23 cellular contexts compared by ENCODE assay signal in genomic region chr17:17344507-17345293, GRCh38. TPM values are rescaled to one million over a fixed set of nuclear protein-coding genes. Genes with fewer than 3 reads are reported as not detected.
A peak's percentile ranks its signal among the peaks of the same experiment; 100 is the strongest.
DNase-seq lines count a peak whose midpoint lies in the region; TF ChIP-seq lines count a peak whose summit lies in the region.
"Had no signal": no experiment of that assay in that cellular context is flagged by ENCODE, and none has a peak within 500 bp of the region (broad histone marks: within the 10 kb centered on the region; RNA-seq: fewer than 3 reads in every experiment).

No MANE protein-coding gene starts in this region.

- H3K4me3 ChIP-seq in BLaER1 treated with 17β-estradiol and CSF1 and Interleukin-3, amounts not matched to agents 10 nM and 100 nM: no peak overlapping the region
- H3K4me3 ChIP-seq in hepatocyte: no peak overlapping the region
- H3K4me3 ChIP-seq: esophagus muscularis mucosa, skin epidermis, thyroid gland had no signal

- no peak overlapping the region for H3K27ac ChIP-seq in BLaER1 treated with 17β-estradiol and CSF1 and Interleukin-3, amounts not matched to agents 10 nM and 100 nM
- no peak overlapping the region for H3K27ac ChIP-seq in hepatocyte
- H3K27ac ChIP-seq: esophagus muscularis mucosa, KMS-11, parathyroid adenoma, RWPE1, skin epidermis, thyroid gland had no signal

- H2AFZ ChIP-seq in hepatocyte: no peak overlapping the region
- H2AFZ ChIP-seq: parathyroid adenoma had no signal

- H3K9me3 ChIP-seq in BLaER1 treated with 17β-estradiol and CSF1 and Interleukin-3, amounts not matched to agents 10 nM and 100 nM (replicated peaks in 1 of 11): no peaks in the 10 kb centered on the region
- no peaks in the 10 kb centered on the region for H3K9me3 ChIP-seq in hepatocyte (ENCODE audit: low read depth)
- H3K9me3 ChIP-seq: esophagus muscularis mucosa, thyroid gland had no signal

- no peak for TF ChIP-seq CTCF in hepatocyte (IDR thresholded peaks at IDR 0.05; ENCODE audit: poor library complexity)

- no peaks in the 10 kb centered on the region for H3K27me3 ChIP-seq in BLaER1 treated with 17β-estradiol and CSF1 and Interleukin-3, amounts not matched to agents 10 nM and 100 nM
- H3K27me3 ChIP-seq in hepatocyte: no peaks in the 10 kb centered on the region
- H3K27me3 ChIP-seq: esophagus muscularis mucosa, thyroid gland had no signal

- 94% methylated on average over 14 of the region's 14 CpGs for WGBS in hepatocyte (ENCODE audit: low lambda C conversion rate, missing lambda C conversion rate)

- intact Hi-C loops in posterior vena cava (cut with DNase I): no loop called here

- DNase-seq in LHCN-M2 (ENCODE audit: low read depth) (peak; percentile 13), hepatocyte (ENCODE audit: low spot score) (peak; percentile 3), posterior vena cava (ENCODE audit: low spot score) (peak; percentile 78), DMS153 (lab: John Stamatoyannopoulos, UW) (no peak), KG1 (lab: John Stamatoyannopoulos, UW) (no peak), AG08396 (ENCODE audit: low spot score) (no peak), hippocampal formation (lab: John Stamatoyannopoulos, UW) (no peak)
- DNase-seq: activated T-cell treated with anti-CD3 and anti-CD28 coated beads, Interleukin-2, amount 50 U/mL, for 48 hours; effector memory CD4-positive, alpha-beta T cell; mammary epithelial cell; MV-4-11; naive thymus-derived CD4-positive, alpha-beta T cell; NCI-H1694; NCI-H526; stimulated activated CD4-positive, alpha-beta T cell treated with anti-CD3 and anti-CD28 coated beads, Interleukin-2, amount 100 ng/mL, for 24 hours; stimulated activated naive B cell treated with anti-CD40 and anti-IgM and Interleukin-4, amounts not matched to agents 10 μg/mL and 1 μg/mL and 100 μg/mL, for 72 hours; thyroid gland had no signal

- peak overlapping the region in 9 of 11 experiments; percentile 13 to 57 (median 25); a peak in 13 of 22 replicates for H3K4me2 ChIP-seq in BLaER1 treated with 17β-estradiol and CSF1 and Interleukin-3, amounts not matched to agents 10 nM and 100 nM
- no peak overlapping the region for H3K4me2 ChIP-seq in hepatocyte
- H3K4me2 ChIP-seq: KMS-11 had no signal

- peaks cover 5 to 27% (median 21%) of the 10 kb centered on the region in 10 experiments; a peak in 18 of 20 replicates for H3K4me1 ChIP-seq in BLaER1 treated with 17β-estradiol and CSF1 and Interleukin-3, amounts not matched to agents 10 nM and 100 nM
- H3K4me1 ChIP-seq in hepatocyte (ENCODE audit: insufficient read depth): no peaks in the 10 kb centered on the region
- H3K4me1 ChIP-seq: esophagus muscularis mucosa, parathyroid adenoma, thyroid gland had no signal

- H3K79me2 ChIP-seq in hepatocyte: no peaks in the 10 kb centered on the region
- H3K79me2 ChIP-seq: parathyroid adenoma had no signal

- no peak overlapping the region for H3K9ac ChIP-seq in BLaER1 treated with 17β-estradiol and CSF1 and Interleukin-3, amounts not matched to agents 10 nM and 100 nM
- H3K9ac ChIP-seq: KMS-11, parathyroid adenoma had no signal

- no peaks in the 10 kb centered on the region for H3K36me3 ChIP-seq in BLaER1 treated with 17β-estradiol and CSF1 and Interleukin-3, amounts not matched to agents 10 nM and 100 nM
- no peaks in the 10 kb centered on the region for H3K36me3 ChIP-seq in hepatocyte (replicated peaks; ENCODE audit: insufficient read depth, low read depth)
- H3K36me3 ChIP-seq: thyroid gland had no signal

- no peaks in the 10 kb centered on the region for H4K20me1 ChIP-seq in BLaER1 treated with 17β-estradiol and CSF1 and Interleukin-3, amounts not matched to agents 10 nM and 100 nM
- H4K20me1 ChIP-seq in hepatocyte (ENCODE audit: insufficient read depth, poor library complexity, severe bottlenecking): no peaks in the 10 kb centered on the region

- no peaks in the 10 kb centered on the region for H3K9me2 ChIP-seq in hepatocyte (replicated peaks; ENCODE audit: insufficient read depth)

RNA-seq across cellular contexts. Expression of gene NT5M, which starts 41.5 kb away (rescaled TPM):
- total RNA-seq in LHCN-M2 (2014; rRNA removed) (4.5 and 5.5 TPM in 2 replicates), hepatocyte (2.6 and 3.4 TPM in 2 replicates), posterior vena cava (1 to 10 TPM; 2.8 to 3.0 TPM)
- polyA plus RNA-seq in LHCN-M2 (2012): 1.9 TPM
- polyA plus RNA-seq in hepatocyte: 3.3 and 3.5 TPM in 2 replicates

Comparison
In these comparisons a context has a peak if more than half of its experiments do, and no peak if none do; other contexts are left out.
1. DNase-seq: peak in LHCN-M2 (single experiment), hepatocyte (single experiment) and posterior vena cava (single experiment); none in DMS153 (single experiment), KG1 (single experiment), AG08396 (single experiment) and hippocampal formation (0 of 2).